13 cellular contexts compared by ENCODE assay signal in the genomic region with DNA sequence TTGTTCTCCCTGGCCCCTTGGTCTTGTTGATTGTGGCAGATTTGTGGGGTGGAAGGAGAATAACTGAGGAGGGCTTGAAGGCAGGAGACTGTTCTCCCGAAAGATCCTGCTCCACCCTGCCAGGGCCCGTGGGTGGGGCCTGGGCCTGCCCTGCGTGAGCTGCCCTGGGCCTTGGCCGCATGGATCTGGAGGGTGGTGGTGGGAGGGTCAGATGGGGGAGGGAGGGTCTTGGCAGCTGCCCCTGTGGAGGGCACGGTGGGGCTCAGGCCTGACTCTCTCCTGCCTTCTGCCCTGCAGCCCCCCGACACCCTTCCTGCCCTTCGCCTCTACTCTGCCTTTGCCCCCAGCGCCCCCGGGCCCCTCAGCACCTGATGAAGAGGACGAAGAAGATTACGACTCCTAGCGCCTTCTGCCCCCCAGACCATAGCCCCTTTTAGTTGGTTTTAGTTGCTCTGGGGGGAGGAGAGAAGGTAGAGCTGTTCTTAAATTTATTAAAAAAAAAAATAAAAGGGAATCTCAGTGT. TPM values are rescaled to one million over a fixed set of nuclear protein-coding genes. Genes with fewer than 3 reads are reported as not detected.
DNase-seq lines count a peak whose midpoint lies in the region; ATAC-seq and TF ChIP-seq lines count a peak whose summit lies in the region.
"Had no signal": no experiment of that assay in that cellular context is flagged by ENCODE, and none has a peak within 500 bp of the region (broad histone marks: within the 10 kb centered on the region; RNA-seq: fewer than 3 reads in every experiment).

No MANE protein-coding gene starts in this region.

- intact Hi-C loops in left ventricle myocardium inferior (cut with micrococcal nuclease) = no loop called here
- intact Hi-C loops in left cardiac atrium (cut with DNase I) = no loop called here
- intact Hi-C loops in activated T-helper 1 cell treated with anti-CD3 and anti-CD28 coated beads, Interleukin-12 subunit alpha, Interleukin-12 subunit beta, Interleukin-2, Interleukin-4 antibody, amounts not matched to agents 30 ng/mL and 10 ng/mL and 1 ng/mL, durations not matched to agents 14 hours and 24 hours and 36 hours (cut with micrococcal nuclease) = no loop called here

- peaks cover 32% of the 10 kb centered on the region for H3K36me3 ChIP-seq in left ventricle myocardium inferior
- H3K36me3 ChIP-seq in thoracic aorta = peaks cover 3% of the 10 kb centered on the region

- in situ Hi-C loops in GM13976 (cut with MboI; ENCODE audit: low sequenced_read_pairs, unreplicated experiment) = no loop called here

- DNase-seq in left ventricle myocardium inferior (no peak), left cardiac atrium (no peak), immature natural killer cell (no peak), thoracic aorta (ENCODE audit: low spot score) (no peak), GM13976 (ENCODE audit: low spot score) (no peak), NCI-H1417 treated with DMSO at 0.1 percent for 48 hours (lab: John Stamatoyannopoulos, UW) (no peak), NCI-H2171 (lab: John Stamatoyannopoulos, UW) (no peak)
- no peak for DNase-seq in activated T-helper 1 cell treated with anti-CD3 and anti-CD28 coated beads, Interleukin-12 subunit alpha, Interleukin-12 subunit beta, Interleukin-2, Interleukin-4 antibody, amounts not matched to agents 30 ng/mL and 10 ng/mL and 1 ng/mL, durations not matched to agents 14 hours and 24 hours and 36 hours (ENCODE audit: low spot score)
- DNase-seq: activated CD4-positive, alpha-beta T cell treated with anti-CD3 and anti-CD28 coated beads for 48 hours; hippocampal formation; NCI-H1417 had no signal

- H3K36me3 Mint-ChIP-seq in activated T-helper 1 cell treated with anti-CD3 and anti-CD28 coated beads, Interleukin-12 subunit alpha, Interleukin-12 subunit beta, Interleukin-2, Interleukin-4 antibody, amounts not matched to agents 30 ng/mL and 10 ng/mL and 1 ng/mL, durations not matched to agents 14 hours and 24 hours and 36 hours (ENCODE audit: low read depth) = peaks cover 31% of the 10 kb centered on the region
- H3K36me3 Mint-ChIP-seq in immature natural killer cell = peaks cover 8 to 15% (median 14%) of the 10 kb centered on the region in 3 donors

- H3K9me3 ChIP-seq in left ventricle myocardium inferior (replicated peaks) = no peaks in the 10 kb centered on the region
- H3K9me3 ChIP-seq in thoracic aorta = no peaks in the 10 kb centered on the region

- H3K27ac ChIP-seq in left ventricle myocardium inferior (replicated peaks) (no peak overlapping the region), thoracic aorta (peak overlapping the region in 1 of 2 donors; percentile 1)

- no peak overlapping the region for H3K27ac Mint-ChIP-seq in activated T-helper 1 cell treated with anti-CD3 and anti-CD28 coated beads, Interleukin-12 subunit alpha, Interleukin-12 subunit beta, Interleukin-2, Interleukin-4 antibody, amounts not matched to agents 30 ng/mL and 10 ng/mL and 1 ng/mL, durations not matched to agents 14 hours and 24 hours and 36 hours
- peak overlapping the region in 1 of 6 donors; percentile 53 for H3K27ac Mint-ChIP-seq in immature natural killer cell

- peaks cover 17% of the 10 kb centered on the region for H3K4me1 Mint-ChIP-seq in activated T-helper 1 cell treated with anti-CD3 and anti-CD28 coated beads, Interleukin-12 subunit alpha, Interleukin-12 subunit beta, Interleukin-2, Interleukin-4 antibody, amounts not matched to agents 30 ng/mL and 10 ng/mL and 1 ng/mL, durations not matched to agents 14 hours and 24 hours and 36 hours (ENCODE audit: low read depth)
- H3K4me1 Mint-ChIP-seq in immature natural killer cell = peaks cover 31 to 42% of the 10 kb centered on the region in 2 donors

- H3K4me3 ChIP-seq in left ventricle myocardium inferior = peak overlapping the region; percentile 100
- H3K4me3 ChIP-seq in thoracic aorta = peak overlapping the region; percentile 86

- TF ChIP-seq CTCF in left ventricle myocardium inferior (IDR thresholded peaks at IDR 0.05; ENCODE audit: borderline replicate concordance) = no peak
- TF ChIP-seq CTCF in thoracic aorta (IDR thresholded peaks at IDR 0.05) = no peak
- TF ChIP-seq CTCF in GM13976 (IDR thresholded peaks at IDR 0.05; ENCODE audit: borderline replicate concordance, control extremely low read depth, extremely low read depth, insufficient read depth, missing control alignments) = no peak

- no peaks in the 10 kb centered on the region for H3K9me3 Mint-ChIP-seq in activated T-helper 1 cell treated with anti-CD3 and anti-CD28 coated beads, Interleukin-12 subunit alpha, Interleukin-12 subunit beta, Interleukin-2, Interleukin-4 antibody, amounts not matched to agents 30 ng/mL and 10 ng/mL and 1 ng/mL, durations not matched to agents 14 hours and 24 hours and 36 hours
- peaks cover 0 to 1% (median 0%) of the 10 kb centered on the region in 6 donors for H3K9me3 Mint-ChIP-seq in immature natural killer cell

- H3K27me3 Mint-ChIP-seq in activated T-helper 1 cell treated with anti-CD3 and anti-CD28 coated beads, Interleukin-12 subunit alpha, Interleukin-12 subunit beta, Interleukin-2, Interleukin-4 antibody, amounts not matched to agents 30 ng/mL and 10 ng/mL and 1 ng/mL, durations not matched to agents 14 hours and 24 hours and 36 hours (ENCODE audit: insufficient read depth) = no peaks in the 10 kb centered on the region
- H3K27me3 Mint-ChIP-seq in immature natural killer cell (ENCODE audit: low read depth in 3 of 3) = peaks cover 2 to 15% (median 7%) of the 10 kb centered on the region in 3 donors

- H3K27me3 ChIP-seq in left ventricle myocardium inferior (ENCODE audit: low read depth) = no peaks in the 10 kb centered on the region
- no peaks in the 10 kb centered on the region for H3K27me3 ChIP-seq in thoracic aorta (replicated peaks; ENCODE audit: insufficient read depth)

- peak overlapping the region; percentile 94 for H3K4me3 Mint-ChIP-seq in activated T-helper 1 cell treated with anti-CD3 and anti-CD28 coated beads, Interleukin-12 subunit alpha, Interleukin-12 subunit beta, Interleukin-2, Interleukin-4 antibody, amounts not matched to agents 30 ng/mL and 10 ng/mL and 1 ng/mL, durations not matched to agents 14 hours and 24 hours and 36 hours
- peak overlapping the region in 4 of 5 donors; percentile 88 to 95 (median 90) for H3K4me3 Mint-ChIP-seq in immature natural killer cell

- ATAC-seq in left cardiac atrium = no peak
- ATAC-seq in thoracic aorta (ENCODE audit: insufficient number of reproducible peaks, low FRiP score, low read depth) = no peak

- peaks cover 46% of the 10 kb centered on the region for H3K4me1 ChIP-seq in left ventricle myocardium inferior
- H3K4me1 ChIP-seq in thoracic aorta (ENCODE audit: control insufficient read depth in 1 of 2, low read depth in 2 of 2) = peaks cover 34 to 35% of the 10 kb centered on the region in 2 donors

RNA-seq across cellular contexts. Expression of a gene that starts 1.9 kb away (rescaled TPM):
- 94.7 TPM for total RNA-seq in left ventricle myocardium inferior
- 10 to 100 TPM; 80.6 to 86.8 TPM for total RNA-seq in left cardiac atrium
- 119 and 129 TPM in 2 replicates for total RNA-seq in activated T-helper 1 cell treated with anti-CD3 and anti-CD28 coated beads, Interleukin-12 subunit alpha, Interleukin-12 subunit beta, Interleukin-2, Interleukin-4 antibody, amounts not matched to agents 30 ng/mL and 10 ng/mL and 1 ng/mL, durations not matched to agents 14 hours and 24 hours and 36 hours
- 100 to 1,000 TPM; 135 to 234 (median 182) TPM for polyA plus RNA-seq in immature natural killer cell
- 10 to 100 TPM; 82.5 to 91.2 TPM for total RNA-seq in thoracic aorta

RNA-seq across cellular contexts. Expression of a gene that starts 2.2 kb away (rescaled TPM):
- total RNA-seq in left ventricle myocardium inferior (37.3 TPM), left cardiac atrium (10 to 100 TPM; 29.9 to 31.8 TPM), thoracic aorta (10 to 100 TPM; 16.3 to 27.9 TPM)
- 18.5 and 21.4 TPM in 2 replicates for total RNA-seq in activated T-helper 1 cell treated with anti-CD3 and anti-CD28 coated beads, Interleukin-12 subunit alpha, Interleukin-12 subunit beta, Interleukin-2, Interleukin-4 antibody, amounts not matched to agents 30 ng/mL and 10 ng/mL and 1 ng/mL, durations not matched to agents 14 hours and 24 hours and 36 hours
- 10 to 100 TPM; 45.7 to 84.5 (median 60.4) TPM for polyA plus RNA-seq in immature natural killer cell

RNA-seq across cellular contexts. Expression of a gene that starts 20.9 kb away (rescaled TPM):
- 0.47 TPM for total RNA-seq in left ventricle myocardium inferior
- 10 to 100 TPM in 1 of 2 donors, 1 to 10 TPM in 1; 1.3 to 11.1 TPM for total RNA-seq in left cardiac atrium
- 31.7 and 33.5 TPM in 2 replicates for total RNA-seq in activated T-helper 1 cell treated with anti-CD3 and anti-CD28 coated beads, Interleukin-12 subunit alpha, Interleukin-12 subunit beta, Interleukin-2, Interleukin-4 antibody, amounts not matched to agents 30 ng/mL and 10 ng/mL and 1 ng/mL, durations not matched to agents 14 hours and 24 hours and 36 hours
- polyA plus RNA-seq in immature natural killer cell = under 1 TPM; 0.13 to 0.30 (median 0.17) TPM
- total RNA-seq in thoracic aorta = 100 to 1,000 TPM in 1 of 2 donors, 10 to 100 TPM in 1; 25.6 to 143 TPM
- total RNA-seq: cerebellum had no signal

RNA-seq across cellular contexts. Expression of a gene that starts 24.2 kb away (rescaled TPM):
- total RNA-seq in left ventricle myocardium inferior (not detected), left cardiac atrium (not detected), thoracic aorta (not detected)
- total RNA-seq in activated T-helper 1 cell treated with anti-CD3 and anti-CD28 coated beads, Interleukin-12 subunit alpha, Interleukin-12 subunit beta, Interleukin-2, Interleukin-4 antibody, amounts not matched to agents 30 ng/mL and 10 ng/mL and 1 ng/mL, durations not matched to agents 14 hours and 24 hours and 36 hours = not detected in 2 replicates
- polyA plus RNA-seq in immature natural killer cell = not detected
- total RNA-seq: cerebellum, OCI-LY7 had no signal

RNA-seq across cellular contexts. Expression of a gene that starts 30.6 kb away (rescaled TPM):
- total RNA-seq in left ventricle myocardium inferior = 32.7 TPM
- total RNA-seq in left cardiac atrium = 10 to 100 TPM; 45.8 to 63.5 TPM
- 66.7 and 70.8 TPM in 2 replicates for total RNA-seq in activated T-helper 1 cell treated with anti-CD3 and anti-CD28 coated beads, Interleukin-12 subunit alpha, Interleukin-12 subunit beta, Interleukin-2, Interleukin-4 antibody, amounts not matched to agents 30 ng/mL and 10 ng/mL and 1 ng/mL, durations not matched to agents 14 hours and 24 hours and 36 hours
- polyA plus RNA-seq in immature natural killer cell = 100 to 1,000 TPM in 2 of 3 donors, 10 to 100 TPM in 1; 62.9 to 159 (median 142) TPM
- total RNA-seq in thoracic aorta = 100 to 1,000 TPM in 1 of 2 donors, 10 to 100 TPM in 1; 75.8 to 100 TPM
